22 cellular contexts compared by ENCODE assay signal in genomic region chr3:107025961-107026360, GRCh38.
"Had no signal": no experiment of that assay in that cellular context is flagged by ENCODE, and none has a peak within 500 bp of the region (broad histone marks: within the 10 kb centered on the region; RNA-seq: fewer than 3 reads in every experiment).

No MANE protein-coding gene starts in this region.

- DNase-seq: activated CD4-positive, alpha-beta T cell treated with anti-CD3 and anti-CD28 coated beads, Interleukin-2, amount 10 ng/mL, durations not matched to agents 7 days and 5 days; activated CD4-positive, CD25-positive, alpha-beta regulatory T cell treated with anti-CD3 and anti-CD28 coated beads, Interleukin-2, amount 50 U/mL, for 72 hours; activated CD8-positive, alpha-beta memory T cell treated with anti-CD3 and anti-CD28 coated beads, Interleukin-2, amount 10 ng/mL, durations not matched to agents 7 days and 5 days; activated CD8-positive, alpha-beta T cell treated with anti-CD3 and anti-CD28 coated beads for 36 hours; activated gamma-delta T cell; activated naive CD4-positive, alpha-beta T cell treated with anti-CD3 and anti-CD28 coated beads, Interleukin-2, amount 50 U/mL, for 16 hours; activated naive CD8-positive, alpha-beta T cell treated with anti-CD3 and anti-CD28 coated beads, Interleukin-2, amount 50 U/mL, for 24 hours; aorta; effector memory CD8-positive, alpha-beta T cell; left ventricle myocardium superior; mammary epithelial cell; right lobe of liver; small intestine; stimulated activated CD4-positive, alpha-beta T cell treated with anti-CD3 and anti-CD28 coated beads, Interleukin-15, amount 100 ng/mL, for 24 hours; stomach; T-helper 17 cell; WERI-Rb-1 had no signal

- H3K27ac ChIP-seq: parathyroid adenoma, right lobe of liver, stomach, thoracic aorta, vagina, WERI-Rb-1 had no signal

- ATAC-seq: activated CD8-positive, alpha-beta memory T cell treated with anti-CD3 and anti-CD28 coated beads, Interleukin-2, amount 10 ng/mL, durations not matched to agents 7 days and 5 days; activated CD8-positive, alpha-beta T cell treated with anti-CD3 and anti-CD28 coated beads for 36 hours; activated naive CD8-positive, alpha-beta T cell treated with anti-CD3 and anti-CD28 coated beads, Interleukin-2, amount 50 U/mL, for 24 hours; effector memory CD8-positive, alpha-beta T cell; esophagus mucosa; left ventricle myocardium superior; right lobe of liver; stimulated activated memory B cell treated with anti-CD40 and anti-IgM and Interleukin-4, amounts not matched to agents 10 μg/mL and 1 μg/mL and 100 μg/mL, for 72 hours; T-helper 17 cell had no signal
